Comparison of ENCODE assay signal across 16 cellular contexts in the genomic region with DNA sequence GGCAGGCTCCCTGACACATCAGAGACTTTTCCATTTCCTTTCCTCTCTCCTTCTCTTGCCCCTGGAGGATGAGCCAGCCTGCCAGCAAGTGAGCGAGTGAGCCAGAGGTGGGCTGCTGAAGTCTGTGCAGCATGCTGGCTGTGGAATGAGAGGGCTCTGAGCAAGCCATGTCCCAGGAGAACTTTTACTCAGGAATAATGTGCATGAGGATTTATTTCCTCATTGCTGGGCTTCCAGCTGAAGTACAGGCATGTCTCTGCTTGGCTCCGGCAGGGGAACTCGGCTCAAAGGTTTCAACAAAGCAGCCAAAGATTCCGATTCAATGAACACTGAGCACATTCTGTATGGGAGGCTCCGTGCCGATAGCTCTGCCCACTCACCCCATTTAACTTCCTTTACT. TPM values are rescaled to one million over a fixed set of nuclear protein-coding genes. Genes with fewer than 3 reads are reported as not detected.
A peak's percentile ranks its signal among the peaks of the same experiment; 100 is the strongest.
DNase-seq lines count a peak whose midpoint lies in the region; TF ChIP-seq lines count a peak whose summit lies in the region.
"Had no signal": no experiment of that assay in that cellular context is flagged by ENCODE, and none has a peak within 500 bp of the region (broad histone marks: within the 10 kb centered on the region; RNA-seq: fewer than 3 reads in every experiment).

No MANE protein-coding gene starts in this region.

- H3K27me3 ChIP-seq in esophagus (ENCODE audit: control insufficient read depth in 1 of 2, insufficient read depth in 2 of 2, low read length in 2 of 2) = no peaks in the 10 kb centered on the region
- H3K27me3 ChIP-seq in ovary = no peaks in the 10 kb centered on the region
- no peaks in the 10 kb centered on the region for H3K27me3 ChIP-seq in Peyer's patch

- no peak for TF ChIP-seq EP300 in ovary (IDR thresholded peaks at IDR 0.05)

- DNase-seq in NCI-H2171 treated with DMSO at 0.1 percent for 48 hours (lab: John Stamatoyannopoulos, UW) (peak; percentile 32), NCI-H2171 (lab: John Stamatoyannopoulos, UW) (no peak), medulla oblongata (ENCODE audit: extremely low spot score) (peak; percentile 66), ureter (ENCODE audit: low spot score) (peak; percentile 67), ovary (no peak), Peyer's patch (no peak)
- DNase-seq in stimulated activated CD4-positive, alpha-beta T cell treated with anti-CD3 and anti-CD28 coated beads, Interleukin-15, amount 100 ng/mL, for 24 hours = no peak
- DNase-seq: activated CD4-positive, alpha-beta memory T cell treated with anti-CD3 and anti-CD28 coated beads for 36 hours; activated T-cell treated with anti-CD3 and anti-CD28 coated beads, Interleukin-2, amount 50 U/mL, for 72 hours; effector memory CD4-positive, alpha-beta T cell; NCI-H1417 treated with DMSO at 0.1 percent for 48 hours had no signal

- intact Hi-C loops in ovary (cut with DNase I) = no loop called here

- H3K4me1 ChIP-seq in esophagus (ENCODE audit: control insufficient read depth in 2 of 2, insufficient read depth in 2 of 2, low read length in 1 of 2) (peaks cover under 1 to 6% of the 10 kb centered on the region in 2 donors), ovary (ENCODE audit: insufficient read depth) (no peaks in the 10 kb centered on the region), Peyer's patch (no peaks in the 10 kb centered on the region)

- H3K9me3 ChIP-seq in esophagus (ENCODE audit: control insufficient read depth in 2 of 2, insufficient read depth in 1 of 2, low read depth in 1 of 2, low read length in 1 of 2) = no peaks in the 10 kb centered on the region
- H3K9me3 ChIP-seq in ovary = no peaks in the 10 kb centered on the region
- no peaks in the 10 kb centered on the region for H3K9me3 ChIP-seq in Peyer's patch
- H3K9me3 ChIP-seq: tibial nerve had no signal

- H3K4me3 ChIP-seq in esophagus (ENCODE audit: low read depth in 1 of 2, low read length in 2 of 2) (no peak overlapping the region), ovary (no peak overlapping the region), Peyer's patch (no peak overlapping the region)
- H3K4me3 ChIP-seq: tibial nerve had no signal

- H3K27ac ChIP-seq in esophagus (ENCODE audit: low read depth in 2 of 2, low read length in 1 of 2) (peak overlapping the region; percentile 30 to 51), ovary (no peak overlapping the region), Peyer's patch (no peak overlapping the region)
- H3K27ac ChIP-seq: 22Rv1, C4-2B, KMS-11, tibial nerve had no signal

- TF ChIP-seq POLR2A in ovary (IDR thresholded peaks at IDR 0.05) (no peak), Peyer's patch (IDR thresholded peaks at IDR 0.05) (no peak)

- H3K36me3 ChIP-seq in esophagus (ENCODE audit: control insufficient read depth in 2 of 2, insufficient read depth in 2 of 2, low read length in 1 of 2) (no peaks in the 10 kb centered on the region), ovary (no peaks in the 10 kb centered on the region), Peyer's patch (no peaks in the 10 kb centered on the region)
- H3K36me3 ChIP-seq: tibial nerve had no signal

- WGBS in esophagus, 2 donors = 39 to 40% methylated on average over 6 of the region's 6 CpGs
- 38 to 55% (median 50%) methylated on average over 6 of the region's 6 CpGs for WGBS in ovary, 3 donors

- TF ChIP-seq CTCF in ovary (IDR thresholded peaks at IDR 0.05) (no peak), Peyer's patch (IDR thresholded peaks at IDR 0.05) (no peak)

RNA-seq across cellular contexts. Expression of gene UBIAD1, which starts 43.7 kb away (rescaled TPM):
- polyA plus RNA-seq in esophagus = 1 to 10 TPM; 3.0 to 6.6 TPM
- 20.3 TPM for total RNA-seq in ureter
- 10 to 100 TPM; 10.1 to 26.2 (median 22.0) TPM for total RNA-seq in ovary
- polyA plus RNA-seq in ovary = 10 to 100 TPM; 14.9 to 15.5 TPM
- total RNA-seq in Peyer's patch = 10 to 100 TPM in 3 of 4 donors, 1 to 10 TPM in 1; 7.5 to 18.2 (median 12.4) TPM

RNA-seq across cellular contexts. Expression of gene MTOR, which starts 54.4 kb away (rescaled TPM):
- polyA plus RNA-seq in esophagus = 10 to 100 TPM; 16.0 to 17.7 TPM
- 59.2 TPM for total RNA-seq in ureter
- 10 to 100 TPM; 11.7 to 32.4 (median 21.3) TPM for total RNA-seq in ovary
- polyA plus RNA-seq in ovary = 10 to 100 TPM; 12.1 to 27.9 TPM
- total RNA-seq in Peyer's patch = 10 to 100 TPM; 32.8 to 66.8 (median 48.2) TPM

Comparison
In these comparisons a context has a peak if more than half of its experiments do, and no peak if none do; other contexts are left out.
1. DNase-seq: peak in NCI-H2171 treated with DMSO at 0.1 percent for 48 hours (single experiment), medulla oblongata (single experiment) and ureter (single experiment); none in NCI-H2171 (single experiment), ovary (0 of 5), Peyer's patch (0 of 3) and stimulated activated CD4-positive, alpha-beta T cell treated with anti-CD3 and anti-CD28 coated beads, Interleukin-15, amount 100 ng/mL, for 24 hours (single experiment).
2. H3K27ac ChIP-seq: peak in esophagus (2 of 2); none in ovary (0 of 2) and Peyer's patch (0 of 4).